ENCODE assay signal across 8 cellular contexts in genomic region chr16:11561440-11561797, GRCh38. TPM values are rescaled to one million over a fixed set of nuclear protein-coding genes. Genes with fewer than 3 reads are reported as not detected.
A peak's percentile ranks its signal among the peaks of the same experiment; 100 is the strongest.
DNase-seq lines count a peak whose midpoint lies in the region; ATAC-seq and TF ChIP-seq lines count a peak whose summit lies in the region.

No MANE protein-coding gene starts in this region.

- no peak for ATAC-seq in GM21447 (IDR thresholded peaks at IDR 0.05; ENCODE audit: unreplicated experiment)
- no peak for ATAC-seq in GM19351 (IDR thresholded peaks at IDR 0.05; ENCODE audit: unreplicated experiment)

- H3K27me3 ChIP-seq in breast epithelium = no peaks in the 10 kb centered on the region

- H3K9me3 Mint-ChIP-seq in activated naive CD4-positive, alpha-beta T cell treated with anti-CD3 and anti-CD28 coated beads, Interleukin-2, amount 50 U/mL, for 24 hours = no peaks in the 10 kb centered on the region
- H3K9me3 Mint-ChIP-seq in mesothelial cell of epicardium = peaks cover 7% of the 10 kb centered on the region
- H3K9me3 Mint-ChIP-seq in type B pancreatic cell = no peaks in the 10 kb centered on the region

- H3K27me3 Mint-ChIP-seq in activated naive CD4-positive, alpha-beta T cell treated with anti-CD3 and anti-CD28 coated beads, Interleukin-2, amount 50 U/mL, for 24 hours = no peaks in the 10 kb centered on the region
- H3K27me3 Mint-ChIP-seq in mesothelial cell of epicardium (ENCODE audit: low read depth) (no peaks in the 10 kb centered on the region), type B pancreatic cell (no peaks in the 10 kb centered on the region)

- H3K27ac Mint-ChIP-seq in activated naive CD4-positive, alpha-beta T cell treated with anti-CD3 and anti-CD28 coated beads, Interleukin-2, amount 50 U/mL, for 24 hours = peak overlapping the region; percentile 99
- peak overlapping the region; percentile 92 for H3K27ac Mint-ChIP-seq in mesothelial cell of epicardium
- H3K27ac Mint-ChIP-seq in type B pancreatic cell = peak overlapping the region; percentile 96

- H3K4me1 Mint-ChIP-seq in activated naive CD4-positive, alpha-beta T cell treated with anti-CD3 and anti-CD28 coated beads, Interleukin-2, amount 50 U/mL, for 24 hours = peaks cover 89% of the 10 kb centered on the region
- H3K4me1 Mint-ChIP-seq in mesothelial cell of epicardium (peaks cover 18% of the 10 kb centered on the region), type B pancreatic cell (ENCODE audit: unreplicated experiment) (peaks cover 32% of the 10 kb centered on the region)

- peak overlapping the region; percentile 87 for H3K4me3 Mint-ChIP-seq in activated naive CD4-positive, alpha-beta T cell treated with anti-CD3 and anti-CD28 coated beads, Interleukin-2, amount 50 U/mL, for 24 hours
- H3K4me3 Mint-ChIP-seq in mesothelial cell of epicardium = peak overlapping the region; percentile 2
- peak overlapping the region; percentile 67 for H3K4me3 Mint-ChIP-seq in type B pancreatic cell

- no peak for TF ChIP-seq POLR2A in breast epithelium (IDR thresholded peaks at IDR 0.05)

- H3K36me3 Mint-ChIP-seq in activated naive CD4-positive, alpha-beta T cell treated with anti-CD3 and anti-CD28 coated beads, Interleukin-2, amount 50 U/mL, for 24 hours = peaks cover 10% of the 10 kb centered on the region
- H3K36me3 Mint-ChIP-seq in mesothelial cell of epicardium = peaks cover 7% of the 10 kb centered on the region
- H3K36me3 Mint-ChIP-seq in type B pancreatic cell = peaks cover 10% of the 10 kb centered on the region

- peaks cover 0 to under 1% of the 10 kb centered on the region in 2 donors for H3K9me3 ChIP-seq in breast epithelium

- H3K27ac ChIP-seq in breast epithelium = peak overlapping the region; percentile 90 to 93

- peaks cover under 1% of the 10 kb centered on the region for H3K36me3 ChIP-seq in breast epithelium

- TF ChIP-seq CTCF in breast epithelium (IDR thresholded peaks at IDR 0.05) (no peak), mesothelial cell of epicardium (IDR thresholded peaks at IDR 0.05; ENCODE audit: unreplicated experiment) (no peak), type B pancreatic cell (conservative IDR thresholded peaks at IDR 0.05) (no peak)

- H3K4me1 ChIP-seq in breast epithelium = peaks cover 4 to 14% of the 10 kb centered on the region in 2 donors

- no peak overlapping the region for H3K4me3 ChIP-seq in breast epithelium

- no peak for DNase-seq in activated naive CD4-positive, alpha-beta T cell treated with Interleukin-2 at 50 U/mL for 16 hours
- DNase-seq in breast epithelium (ENCODE audit: low spot score in 2 of 2) (no peak), mesothelial cell of epicardium (ENCODE audit: low spot score in 2 of 2, unreplicated experiment in 2 of 2) (no peak), type B pancreatic cell (ENCODE audit: extremely low spot score, unreplicated experiment) (no peak), islet precursor cell (no peak)

- intact Hi-C loops in breast epithelium (cut with DNase I; ENCODE audit: low total_unique reads) = no loop called here

RNA-seq across cellular contexts. Expression of gene LITAF, which starts 25.3 kb away (rescaled TPM):
- total RNA-seq in breast epithelium = 100 to 1,000 TPM in 1 of 3 donors, 10 to 100 TPM in 2; 50.6 to 109 (median 59.0) TPM
- 60.8 to 71.0 TPM (median 62.0 TPM) in 3 replicates for total RNA-seq in mesothelial cell of epicardium
- 49.8 and 66.6 TPM in 2 replicates for total RNA-seq in type B pancreatic cell (ENCODE audit: low replicate concordance)

Comparison
In these comparisons a context has a peak if more than half of its experiments do, and no peak if none do; other contexts are left out.
1. H3K4me3 Mint-ChIP-seq: peak in every context shown above with its lines; median percentile 87 in activated naive CD4-positive, alpha-beta T cell treated with anti-CD3 and anti-CD28 coated beads, Interleukin-2, amount 50 U/mL, for 24 hours; 67 in type B pancreatic cell; 2 in mesothelial cell of epicardium.